In genomic region chrX:23187819-23188218, GRCh38 we compare ENCODE assay signal across 11 cellular contexts.
"Had no signal": no experiment of that assay in that cellular context is flagged by ENCODE, and none has a peak within 500 bp of the region (broad histone marks: within the 10 kb centered on the region; RNA-seq: fewer than 3 reads in every experiment).

No MANE protein-coding gene starts in this region.

- H3K9me3 ChIP-seq: HAP-1 had no signal

- H2AFZ ChIP-seq: GM23248, GM23338 had no signal

- DNase-seq: GM23248, GOT3, H7, H9, HCEC 1CT, HFFc6 had no signal

- FAIRE-seq: H1, H54 had no signal

- ATAC-seq: GM23338, HCT116 had no signal

- H3K9me3 Mint-ChIP-seq: GM23338, HFFc6 had no signal

- H3K9ac ChIP-seq: GM23248 had no signal

- H3K4me1 ChIP-seq: HAP-1 had no signal

- H3K27ac Mint-ChIP-seq: GM23338, H9, HFFc6 had no signal

- H3K4me3 Mint-ChIP-seq: GM23338, H9, HFFc6 had no signal

- H3K27ac ChIP-seq: GM23248 had no signal

- H3K4me3 ChIP-seq: GM23248, GM23338, HAP-1 had no signal

- H3K4me1 Mint-ChIP-seq: GM23338, H9 had no signal

- H3K4me2 ChIP-seq: GM23338 had no signal

- H3K36me3 ChIP-seq: HAP-1 had no signal
